Comparison of ENCODE assay signal across 23 cellular contexts in genomic region chr7:12625836-12626235, GRCh38. TPM values are rescaled to one million over a fixed set of nuclear protein-coding genes. Genes with fewer than 3 reads are reported as not detected.
"Had no signal": no experiment of that assay in that cellular context is flagged by ENCODE, and none has a peak within 500 bp of the region (broad histone marks: within the 10 kb centered on the region; RNA-seq: fewer than 3 reads in every experiment).

No MANE protein-coding gene starts in this region.

- ATAC-seq: left cardiac atrium; lower lobe of right lung; sciatic nerve; stimulated activated memory B cell treated with anti-CD40 and anti-IgM and Interleukin-4, amounts not matched to agents 10 μg/mL and 1 μg/mL and 100 μg/mL, for 72 hours had no signal

- H3K36me3 ChIP-seq: left ventricle myocardium inferior, lower lobe of right lung, spleen, tibial artery, upper lobe of left lung, uterus had no signal

- H2AFZ ChIP-seq: hepatocyte had no signal

- H3K4me1 Mint-ChIP-seq: memory B cell; naive B cell; stimulated activated memory B cell treated with anti-CD40 and anti-IgM and Interleukin-4, amounts not matched to agents 10 μg/mL and 1 μg/mL and 100 μg/mL, for 72 hours had no signal

- H3K9me3 ChIP-seq: left ventricle myocardium inferior, lower lobe of right lung, spleen, tibial artery, upper lobe of left lung, uterus had no signal

- H3K36me3 Mint-ChIP-seq: memory B cell; naive B cell; stimulated activated memory B cell treated with anti-CD40 and anti-IgM and Interleukin-4, amounts not matched to agents 10 μg/mL and 1 μg/mL and 100 μg/mL, for 72 hours had no signal

- DNase-seq: dorsolateral prefrontal cortex; effector CD8-positive, alpha-beta T cell; foreskin melanocyte; head of caudate nucleus; kidney; left cardiac atrium; left ventricle myocardium inferior; lower lobe of right lung; midbrain; naive B cell; posterior cingulate gyrus; spleen; stimulated activated CD4-positive, alpha-beta T cell treated with anti-CD3 and anti-CD28 coated beads, Interleukin-15, amount 100 ng/mL, for 24 hours; stimulated activated CD4-positive, alpha-beta T cell treated with anti-CD3 and anti-CD28 coated beads, Interleukin-1b, Interleukin-23, amount 100 ng/mL, for 48 hours; stimulated activated CD4-positive, alpha-beta T cell treated with anti-CD3 and anti-CD28 coated beads, Interleukin-4, amount 100 ng/mL, for 24 hours; tibial artery; upper lobe of left lung; uterus had no signal

- H3K9me3 Mint-ChIP-seq: memory B cell; naive B cell; stimulated activated memory B cell treated with anti-CD40 and anti-IgM and Interleukin-4, amounts not matched to agents 10 μg/mL and 1 μg/mL and 100 μg/mL, for 72 hours; stimulated activated naive CD8-positive, alpha-beta T cell treated with anti-CD3 and anti-CD28 coated beads, Interleukin-15, Interleukin-2, amounts not matched to agents 100 ng/mL and 50 ng/mL, for 24 hours had no signal

- H3K27ac ChIP-seq: dorsolateral prefrontal cortex, hepatocyte, left ventricle myocardium inferior, lower lobe of right lung, spleen, tibial artery, upper lobe of left lung, uterus had no signal

- H3K27ac Mint-ChIP-seq: memory B cell; naive B cell; stimulated activated memory B cell treated with anti-CD40 and anti-IgM and Interleukin-4, amounts not matched to agents 10 μg/mL and 1 μg/mL and 100 μg/mL, for 72 hours; stimulated activated naive CD8-positive, alpha-beta T cell treated with anti-CD3 and anti-CD28 coated beads, Interleukin-15, Interleukin-2, amounts not matched to agents 100 ng/mL and 50 ng/mL, for 24 hours had no signal

- H3K27me3 ChIP-seq: hepatocyte, spleen, tibial artery, upper lobe of left lung, uterus had no signal

- H3K4me3 ChIP-seq: dorsolateral prefrontal cortex, hepatocyte, left ventricle myocardium inferior, lower lobe of right lung, spleen, tibial artery, upper lobe of left lung, uterus had no signal

- H3K4me2 ChIP-seq: hepatocyte had no signal

- H3K4me1 ChIP-seq: left ventricle myocardium inferior, lower lobe of right lung, spleen, tibial artery, uterus had no signal

- H3K79me2 ChIP-seq: hepatocyte had no signal

- H3K4me3 Mint-ChIP-seq: memory B cell; naive B cell; stimulated activated memory B cell treated with anti-CD40 and anti-IgM and Interleukin-4, amounts not matched to agents 10 μg/mL and 1 μg/mL and 100 μg/mL, for 72 hours; stimulated activated naive CD8-positive, alpha-beta T cell treated with anti-CD3 and anti-CD28 coated beads, Interleukin-15, Interleukin-2, amounts not matched to agents 100 ng/mL and 50 ng/mL, for 24 hours had no signal

RNA-seq across cellular contexts. Expression of gene SCIN, which starts 55.3 kb away (rescaled TPM):
- total RNA-seq: left ventricle myocardium inferior had no signal
